In genomic region chr15:41501961-41502786, GRCh38 we compare ENCODE assay signal across 3 cellular contexts.
TF ChIP-seq lines count a peak whose summit lies in the region.

No MANE protein-coding gene starts in this region.

TF ChIP-seq in GM12891, 5 proteins besides CTCF, POLR2A, EP300 and RAD21:
- TF ChIP-seq TAF1 (IDR thresholded peaks at IDR 0.05; ENCODE audit: low read depth, low read length) (no peak), SPI1 (IDR thresholded peaks at IDR 0.05; ENCODE audit: low read depth, low read length) (peak; percentile 65), POLR2AphosphoS5 (IDR thresholded peaks at IDR 0.05; ENCODE audit: low read depth, low read length) (no peak), POU2F2 (IDR thresholded peaks at IDR 0.05; ENCODE audit: low read depth, low read length) (no peak), PAX5 (IDR thresholded peaks at IDR 0.05; ENCODE audit: insufficient read depth, low read length, severe bottlenecking) (no peak)

TF ChIP-seq in WTC11, 78 proteins besides CTCF, POLR2A, EP300 and RAD21:
- TF ChIP-seq FOXP4 (CRISPR knock-in tag; IDR thresholded peaks at IDR 0.05): 0 out of 2 replicates have a peak, but pooled peaks have one; percentile 4
- no peak for TF ChIP-seq ZNF512 (CRISPR knock-in tag; IDR thresholded peaks at IDR 0.05; ENCODE audit: borderline replicate concordance)
- no peak for TF ChIP-seq E2F1 (CRISPR knock-in tag; IDR thresholded peaks at IDR 0.05)
- 0 out of 2 replicates have a peak, but pooled peaks have one; percentile 21 for TF ChIP-seq FOXP1 (CRISPR knock-in tag; IDR thresholded peaks at IDR 0.05; ENCODE audit: borderline replicate concordance)
- TF ChIP-seq ZNF138 (CRISPR knock-in tag; conservative IDR thresholded peaks at IDR 0.05): no peak
- TF ChIP-seq CREM (CRISPR knock-in tag; IDR thresholded peaks at IDR 0.05): no peak
- TF ChIP-seq ZNF416 (CRISPR knock-in tag; IDR thresholded peaks at IDR 0.05): 0 out of 2 replicates have a peak, but pooled peaks have one; percentile 7
- TF ChIP-seq RELA (CRISPR knock-in tag; IDR thresholded peaks at IDR 0.05; ENCODE audit: borderline replicate concordance): no peak
- no peak for TF ChIP-seq NFATC4 (CRISPR knock-in tag; IDR thresholded peaks at IDR 0.05)
- TF ChIP-seq ZMAT4 (CRISPR knock-in tag; IDR thresholded peaks at IDR 0.05): no peak
- TF ChIP-seq PREB (CRISPR knock-in tag; IDR thresholded peaks at IDR 0.05; ENCODE audit: borderline replicate concordance): no peak
- TF ChIP-seq ATF3 (CRISPR knock-in tag; conservative IDR thresholded peaks at IDR 0.05): no peak
- TF ChIP-seq OVOL2 (CRISPR knock-in tag; IDR thresholded peaks at IDR 0.05; ENCODE audit: borderline replicate concordance): no peak

TF ChIP-seq in endothelial cell of umbilical vein, 7 proteins besides CTCF, POLR2A, EP300 and RAD21:
- TF ChIP-seq EZH2 (IDR thresholded peaks at IDR 0.05; ENCODE audit: borderline replicate concordance, low read depth, low read length, severe bottlenecking) (peak; percentile 99), MAX (IDR thresholded peaks at IDR 0.05; ENCODE audit: insufficient read depth, insufficient read length) (no peak)
